ENCODE assay signal across 1 cellular context in genomic region chrX:44898411-44899221, GRCh38.
TF ChIP-seq lines count a peak whose summit lies in the region.

No MANE protein-coding gene starts in this region.

TF ChIP-seq in GM23338, 12 proteins besides CTCF, POLR2A, EP300 and RAD21 (continued from another document):
- TF ChIP-seq, protein P1, sequence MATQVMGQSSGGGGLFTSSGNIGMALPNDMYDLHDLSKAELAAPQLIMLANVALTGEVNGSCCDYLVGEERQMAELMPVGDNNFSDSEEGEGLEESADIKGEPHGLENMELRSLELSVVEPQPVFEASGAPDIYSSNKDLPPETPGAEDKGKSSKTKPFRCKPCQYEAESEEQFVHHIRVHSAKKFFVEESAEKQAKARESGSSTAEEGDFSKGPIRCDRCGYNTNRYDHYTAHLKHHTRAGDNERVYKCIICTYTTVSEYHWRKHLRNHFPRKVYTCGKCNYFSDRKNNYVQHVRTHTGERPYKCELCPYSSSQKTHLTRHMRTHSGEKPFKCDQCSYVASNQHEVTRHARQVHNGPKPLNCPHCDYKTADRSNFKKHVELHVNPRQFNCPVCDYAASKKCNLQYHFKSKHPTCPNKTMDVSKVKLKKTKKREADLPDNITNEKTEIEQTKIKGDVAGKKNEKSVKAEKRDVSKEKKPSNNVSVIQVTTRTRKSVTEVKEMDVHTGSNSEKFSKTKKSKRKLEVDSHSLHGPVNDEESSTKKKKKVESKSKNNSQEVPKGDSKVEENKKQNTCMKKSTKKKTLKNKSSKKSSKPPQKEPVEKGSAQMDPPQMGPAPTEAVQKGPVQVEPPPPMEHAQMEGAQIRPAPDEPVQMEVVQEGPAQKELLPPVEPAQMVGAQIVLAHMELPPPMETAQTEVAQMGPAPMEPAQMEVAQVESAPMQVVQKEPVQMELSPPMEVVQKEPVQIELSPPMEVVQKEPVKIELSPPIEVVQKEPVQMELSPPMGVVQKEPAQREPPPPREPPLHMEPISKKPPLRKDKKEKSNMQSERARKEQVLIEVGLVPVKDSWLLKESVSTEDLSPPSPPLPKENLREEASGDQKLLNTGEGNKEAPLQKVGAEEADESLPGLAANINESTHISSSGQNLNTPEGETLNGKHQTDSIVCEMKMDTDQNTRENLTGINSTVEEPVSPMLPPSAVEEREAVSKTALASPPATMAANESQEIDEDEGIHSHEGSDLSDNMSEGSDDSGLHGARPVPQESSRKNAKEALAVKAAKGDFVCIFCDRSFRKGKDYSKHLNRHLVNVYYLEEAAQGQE (IDR thresholded peaks at IDR 0.05; ENCODE audit: unreplicated experiment) = no peak
- TF ChIP-seq ZNF462 (CRISPR knock-in tag; IDR thresholded peaks at IDR 0.05) = no peak
- no peak for TF ChIP-seq EZH2 (IDR thresholded peaks at IDR 0.05; ENCODE audit: low read depth, unreplicated experiment)
- no peak for TF ChIP-seq CREB1 (CRISPR knock-in tag; IDR thresholded peaks at IDR 0.05; ENCODE audit: low read depth)
- TF ChIP-seq NANOG (IDR thresholded peaks at IDR 0.05; ENCODE audit: borderline replicate concordance) = no peak
- TF ChIP-seq EZH2phosphoT487 (IDR thresholded peaks at IDR 0.05; ENCODE audit: unreplicated experiment) = no peak
- no peak for TF ChIP-seq JUNB (IDR thresholded peaks at IDR 0.05; ENCODE audit: unreplicated experiment)
- no peak for TF ChIP-seq ZNF331 (CRISPR knock-in tag; IDR thresholded peaks at IDR 0.05; ENCODE audit: low read depth)
